Comparison of ENCODE assay signal across 8 cellular contexts in the genomic region with DNA sequence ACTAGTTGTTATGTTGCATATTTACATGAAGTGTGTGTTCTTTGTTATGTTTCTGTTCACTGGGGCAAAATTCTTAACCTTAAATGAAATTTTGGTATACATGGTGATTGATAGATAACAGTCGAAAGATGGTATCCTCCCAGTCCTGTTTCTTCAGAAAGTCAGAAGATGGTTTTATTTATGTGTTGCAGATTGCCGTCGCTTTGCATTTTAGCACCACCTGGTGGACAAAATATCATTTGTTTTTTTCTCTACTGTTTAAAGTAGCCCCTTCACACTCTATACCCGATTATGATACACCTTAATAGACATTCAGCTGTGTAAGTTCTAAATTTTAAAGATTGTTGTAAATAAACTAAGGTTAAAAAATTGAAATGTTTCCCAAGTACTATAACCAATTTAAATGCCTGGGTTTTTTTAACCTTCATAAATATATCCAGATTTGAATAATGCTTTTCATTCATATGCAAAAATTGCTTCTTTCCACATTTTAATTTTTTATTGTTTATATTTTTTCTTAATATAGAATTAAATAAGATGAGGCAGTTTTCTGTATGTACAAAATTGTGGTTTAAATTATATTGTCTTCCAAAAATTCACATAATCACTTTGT.
A peak's percentile ranks its signal among the peaks of the same experiment; 100 is the strongest.
DNase-seq lines count a peak whose midpoint lies in the region; ATAC-seq, FAIRE-seq and TF ChIP-seq lines count a peak whose summit lies in the region.

No MANE protein-coding gene starts in this region.

- H3K4me3 ChIP-seq in IMR-90 (ENCODE audit: insufficient read depth, low read depth, low read length) (no peak overlapping the region), OCI-LY3 (ENCODE audit: low read length) (no peak overlapping the region), bronchial epithelial cell (ENCODE audit: low read depth, low read length) (no peak overlapping the region), tibial nerve (no peak overlapping the region)

- no peaks in the 10 kb centered on the region for H3K36me3 ChIP-seq in IMR-90 (ENCODE audit: control insufficient read depth, insufficient read depth, low read length)
- no peaks in the 10 kb centered on the region for H3K36me3 ChIP-seq in OCI-LY3 (replicated peaks; ENCODE audit: low read depth, low read length)
- H3K36me3 ChIP-seq in bronchial epithelial cell (ENCODE audit: control insufficient read depth, insufficient read depth, low read length) = no peaks in the 10 kb centered on the region
- H3K36me3 ChIP-seq in tibial nerve = no peaks in the 10 kb centered on the region

- H2BK20ac ChIP-seq in IMR-90 (ENCODE audit: low read depth, low read length) = no peak overlapping the region

- in situ Hi-C loops in IMR-90 (cut with MboI; ENCODE audit: low sequenced_read_pairs) = loop anchor here (10.0 kb wide), 1 partner anchor 1244 kb away; no protein-coding TSS in a partner anchor

- POLR2A ChIA-PET in IMR-90 (lab: Charles Lee; ENCODE audit: unreplicated experiment) = no interaction called here

- no peaks in the 10 kb centered on the region for H3K9me1 ChIP-seq in IMR-90 (ENCODE audit: insufficient read depth, low read length)

- H3K9me3 ChIP-seq in IMR-90 (ENCODE audit: control insufficient read depth, insufficient read depth, low read length) = no peaks in the 10 kb centered on the region
- H3K9me3 ChIP-seq in OCI-LY3 (ENCODE audit: insufficient read depth, low read length) = no peaks in the 10 kb centered on the region
- H3K9me3 ChIP-seq in tibial nerve = no peaks in the 10 kb centered on the region

- peaks cover 44% of the 10 kb centered on the region for H3K79me2 ChIP-seq in OCI-LY3 (ENCODE audit: low read length)

- no peaks in the 10 kb centered on the region; the same call in 1 of the 2 replicates for H3K4me1 ChIP-seq in IMR-90 (ENCODE audit: control insufficient read depth, insufficient read depth, low read length)
- peaks cover 8% of the 10 kb centered on the region for H3K4me1 ChIP-seq in OCI-LY3 (ENCODE audit: low read length)
- peaks cover 0 to 10% (median 0%) of the 10 kb centered on the region in 4 donors for H3K4me1 ChIP-seq in tibial nerve

- dilution Hi-C loops in IMR-90 (cut with HindIII; ENCODE audit: low sequenced_read_pairs, unreplicated experiment) = no loop called here

- H3K79me1 ChIP-seq in IMR-90 (ENCODE audit: low read depth in 1 of 2, low read length in 2 of 2) = peaks cover 19 to 44% of the 10 kb centered on the region in 2 experiments

- H2BK5ac ChIP-seq in IMR-90 (ENCODE audit: low read depth, low read length, poor library complexity, severe bottlenecking) = peak overlapping the region; percentile 50

- BruUV-seq in IMR-90 (replicated peaks; lab: Mats Ljungman, UMichigan) = no TSS peak

- H2AFZ ChIP-seq in IMR-90 (replicated peaks; ENCODE audit: low read length, poor library complexity) (no peak overlapping the region), OCI-LY3 (ENCODE audit: low read depth, low read length) (no peak overlapping the region)

- H4K20me1 ChIP-seq in IMR-90 (ENCODE audit: insufficient read depth, low read length) (0 out of 2 replicates have a peak, but pooled peaks cover 4% of the 10 kb centered on the region), OCI-LY3 (ENCODE audit: insufficient read depth, low read length) (peaks cover 13% of the 10 kb centered on the region; the same call in 1 of the 2 replicates)

- no peak overlapping the region for H2AK5ac ChIP-seq in IMR-90 (ENCODE audit: low read depth, low read length)

- no peak for TF ChIP-seq EP300 in tibial nerve (IDR thresholded peaks at IDR 0.05)

- H3K4ac ChIP-seq in IMR-90 (ENCODE audit: low read depth, low read length) = no peak overlapping the region

- TF ChIP-seq POLR2A in IMR-90 (IDR thresholded peaks at IDR 0.05; ENCODE audit: low read depth, low read length) (no peak), tibial nerve (IDR thresholded peaks at IDR 0.05) (no peak)

- intact Hi-C loops in IMR-90 (cut with micrococcal nuclease) = loop anchor here (1.0 to 5.0 kb wide), 6 partner anchors 132 to 1246 kb away; no protein-coding TSS in a partner anchor

- no peak overlapping the region for H3K14ac ChIP-seq in IMR-90 (replicated peaks; ENCODE audit: low read depth, low read length)

- CTCF ChIA-PET in IMR-90 (lab: Yijun Ruan, JAX) = interaction anchor here (0.5 to 2.5 kb wide), 4 partner anchors 147 to 1014 kb away, joined by 3 to 11 read pairs (median 6); partner anchors contain the start of gene ALCAM

- no peak overlapping the region for H2BK120ac ChIP-seq in IMR-90 (ENCODE audit: low read depth, low read length)

- peak; percentile 79 for TF ChIP-seq RAD21 in IMR-90 (IDR thresholded peaks at IDR 0.05; ENCODE audit: low read length)

- no peak overlapping the region for H4K91ac ChIP-seq in IMR-90 (ENCODE audit: insufficient read depth, low read depth, low read length)

- no peak overlapping the region for H2AK9ac ChIP-seq in IMR-90 (replicated peaks; ENCODE audit: low read depth, low read length, poor library complexity)

- peak; percentile 68 for TF ChIP-seq CTCF in IMR-90 (conservative IDR thresholded peaks at IDR 0.05; ENCODE audit: low read depth, low read length)
- TF ChIP-seq CTCF in OCI-LY3 (IDR thresholded peaks at IDR 0.05; ENCODE audit: low read depth, low read length) = peak; percentile 79
- peak; percentile 41 for TF ChIP-seq CTCF in bronchial epithelial cell (IDR thresholded peaks at IDR 0.05; ENCODE audit: insufficient read depth, low read length, severe bottlenecking)
- TF ChIP-seq CTCF in tibial nerve (IDR thresholded peaks at IDR 0.05) = peak; percentile 50 to 65 (median 55)

- DNase-seq in stimulated activated CD4-positive, alpha-beta T cell treated with anti-CD3 and anti-CD28 coated beads, Interleukin-2, amount 100 ng/mL, for 4 hours (ENCODE audit: low read depth) = peak; percentile 9
- no peak for DNase-seq in stimulated activated CD4-positive, alpha-beta T cell treated with anti-CD3 and anti-CD28 coated beads, Interleukin-2, amount 100 ng/mL, for 48 hours
- DNase-seq in IMR-90 (peak; percentile 73), bronchial epithelial cell (ENCODE audit: low read depth) (peak; percentile 71), kidney tubule cell (ENCODE audit: low spot score) (peak; percentile 70), tibial nerve (ENCODE audit: low spot score in 2 of 2) (peak in 1 of 2 donors; percentile 21)

- no peak overlapping the region for H3K18ac ChIP-seq in IMR-90 (ENCODE audit: low read depth, low read length)

- no peak for FAIRE-seq in bronchial epithelial cell (lab: Jason Lieb, UNC)

- WGBS in IMR-90 (ENCODE audit: extremely low coverage in 2 of 2, insufficient read length in 1 of 2), 2 experiments = no CpG with 5 or more reads among the region's 4 CpGs
- WGBS in tibial nerve, 2 donors = 1 to 2% methylated on average over 4 of the region's 4 CpGs

- ATAC-seq in GM21737 (IDR thresholded peaks at IDR 0.05; ENCODE audit: unreplicated experiment) (peak; percentile 72), IMR-90 (ENCODE audit: low read depth) (peak; percentile 75)

- H3K56ac ChIP-seq in IMR-90 (ENCODE audit: extremely low read depth, insufficient read depth, low read length) = no peak overlapping the region

- H2BK15ac ChIP-seq in IMR-90 (ENCODE audit: low read depth, low read length) = no peak overlapping the region

- no peaks in the 10 kb centered on the region for H3K27me3 ChIP-seq in IMR-90 (ENCODE audit: control insufficient read depth, insufficient read depth, low read length)
- H3K27me3 ChIP-seq in OCI-LY3 (ENCODE audit: low read depth, low read length) = no peaks in the 10 kb centered on the region
- no peaks in the 10 kb centered on the region for H3K27me3 ChIP-seq in bronchial epithelial cell (ENCODE audit: control insufficient read depth, insufficient read depth, low read length)
- no peaks in the 10 kb centered on the region for H3K27me3 ChIP-seq in tibial nerve

- no peak overlapping the region; a peak in 1 of 4 replicates for H4K8ac ChIP-seq in IMR-90 (ENCODE audit: low read depth in 2 of 2, low read length in 2 of 2)

- H3K9ac ChIP-seq in IMR-90 (ENCODE audit: low read depth, low read length) = no peak overlapping the region
- H3K9ac ChIP-seq in OCI-LY3 (ENCODE audit: low read length) = no peak overlapping the region

- no peak overlapping the region for H4K5ac ChIP-seq in IMR-90 (ENCODE audit: low read depth, low read length)

- no peak overlapping the region for H3K27ac ChIP-seq in IMR-90 (ENCODE audit: insufficient read depth, low read length)
- no peak overlapping the region for H3K27ac ChIP-seq in OCI-LY3 (ENCODE audit: low read length)
- no peak overlapping the region for H3K27ac ChIP-seq in tibial nerve

- H3K23ac ChIP-seq in IMR-90 (ENCODE audit: low read depth, low read length) = no peak overlapping the region

- H3K4me2 ChIP-seq in IMR-90 (ENCODE audit: low read depth, low read length) = peak overlapping the region; percentile 54; the same call in 1 of the 2 replicates
- peak overlapping the region; percentile 23 for H3K4me2 ChIP-seq in OCI-LY3 (ENCODE audit: low read length)

TF ChIP-seq in IMR-90, 13 proteins besides CTCF, POLR2A, EP300 and RAD21:
- TF ChIP-seq CEBPB (IDR thresholded peaks at IDR 0.05; ENCODE audit: low read depth, low read length) (no peak), MXI1 (IDR thresholded peaks at IDR 0.05; ENCODE audit: borderline replicate concordance, low read depth, low read length) (no peak), SMC3 (IDR thresholded peaks at IDR 0.05; ENCODE audit: low read depth, low read length) (peak; percentile 73)

Comparison
In these comparisons a context has a peak if more than half of its experiments do, and no peak if none do; other contexts are left out.
1. DNase-seq: peak in stimulated activated CD4-positive, alpha-beta T cell treated with anti-CD3 and anti-CD28 coated beads, Interleukin-2, amount 100 ng/mL, for 4 hours (single experiment), IMR-90 (single experiment), bronchial epithelial cell (single experiment) and kidney tubule cell (single experiment); none in stimulated activated CD4-positive, alpha-beta T cell treated with anti-CD3 and anti-CD28 coated beads, Interleukin-2, amount 100 ng/mL, for 48 hours (0 of 2).
2. Peak in every context shown above with its lines, with median percentiles within 50 percentile points of each other: CTCF ChIP-seq.